In genomic region chr21:33640697-33641338, GRCh38 we compare ENCODE assay signal across 1 cellular context.
TF ChIP-seq lines count a peak whose summit lies in the region.

No MANE protein-coding gene starts in this region.

TF ChIP-seq in HepG2, 621 proteins besides CTCF, POLR2A, EP300 and RAD21:
- no peak for TF ChIP-seq FOXK2 (IDR thresholded peaks at IDR 0.05)
- no peak for TF ChIP-seq PHF20 (CRISPR knock-in tag; IDR thresholded peaks at IDR 0.05)
- no peak for TF ChIP-seq SP5 (CRISPR knock-in tag; IDR thresholded peaks at IDR 0.05; ENCODE audit: borderline replicate concordance, low read depth)
- 0 out of 2 replicates have a peak, but pooled peaks have one; percentile 24 for TF ChIP-seq ZBTB39 (CRISPR knock-in tag; IDR thresholded peaks at IDR 0.05)
